Comparison of ENCODE assay signal across 1 cellular context in the genomic region with DNA sequence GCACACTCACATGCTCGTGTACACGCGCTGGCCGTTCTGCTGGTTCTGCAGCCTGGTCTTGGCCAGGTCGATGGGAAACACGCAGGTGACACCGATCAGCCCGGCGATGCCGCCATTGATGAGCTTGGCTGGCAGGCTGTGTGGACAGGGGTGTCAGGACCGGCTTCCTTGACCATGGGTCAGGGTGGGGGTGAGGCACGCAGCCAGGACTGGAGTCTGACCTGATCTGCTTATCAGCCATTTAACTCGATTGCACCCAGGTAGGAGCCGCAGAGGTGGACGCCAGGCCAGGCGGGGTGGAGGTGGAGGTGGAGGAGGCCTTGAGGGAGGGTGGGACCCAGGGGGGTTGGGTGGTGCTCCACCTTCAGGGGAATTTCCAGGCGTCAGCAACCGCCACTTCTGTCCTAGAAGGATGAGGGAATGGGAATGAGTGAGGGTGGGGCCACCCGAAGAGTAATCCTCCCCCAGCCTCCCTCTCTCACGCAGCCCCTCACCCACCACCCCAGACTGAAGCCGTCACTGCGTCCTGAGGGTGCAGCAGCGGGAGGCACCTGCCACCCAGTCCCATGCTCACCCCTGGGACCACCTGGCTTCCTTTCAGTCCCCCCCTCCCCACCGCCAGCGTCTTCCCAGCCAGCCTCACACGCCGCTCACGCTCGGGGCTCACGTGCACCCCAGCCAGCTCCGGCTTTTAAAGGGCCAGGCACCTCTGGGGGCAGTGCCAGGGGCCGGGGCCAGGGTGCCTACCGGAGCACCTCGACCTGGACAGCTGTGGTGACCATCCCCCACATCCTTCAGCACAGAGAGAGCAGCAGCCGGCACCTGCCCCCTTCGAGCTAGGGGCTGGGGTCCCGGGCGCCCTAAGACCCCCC.
A peak's percentile ranks its signal among the peaks of the same experiment; 100 is the strongest.
TF ChIP-seq lines count a peak whose summit lies in the region.

No MANE protein-coding gene starts in this region.

TF ChIP-seq in GM12878, 131 proteins besides CTCF, POLR2A, EP300 and RAD21 (continued from another document):
- TF ChIP-seq IKZF1 (conservative IDR thresholded peaks at IDR 0.05) (0 out of 2 replicates have a peak, but pooled peaks have one; percentile 6), RFX5 (IDR thresholded peaks at IDR 0.05; ENCODE audit: low read depth, low read length) (no peak), BHLHE40 (IDR thresholded peaks at IDR 0.05; ENCODE audit: borderline replicate concordance in 1 of 2, low read depth in 2 of 2, low read length in 1 of 2) (peak; percentile 89 to 95), NBN (IDR thresholded peaks at IDR 0.05) (no peak), ZNF274 (IDR thresholded peaks at IDR 0.05; ENCODE audit: insufficient read depth, insufficient read length) (no peak), YY1 (IDR thresholded peaks at IDR 0.05; ENCODE audit: low read depth, low read length) (no peak), PAX5 (IDR thresholded peaks at IDR 0.05; ENCODE audit: borderline replicate concordance, low read depth, low read length) (no peak), IKZF2 (IDR thresholded peaks at IDR 0.05) (no peak), ZNF207 (IDR thresholded peaks at IDR 0.05; ENCODE audit: borderline replicate concordance) (no peak), SPI1 (IDR thresholded peaks at IDR 0.05; ENCODE audit: borderline replicate concordance, insufficient read depth, low read depth, low read length) (no peak), EED (IDR thresholded peaks at IDR 0.05; ENCODE audit: low read depth) (no peak), ZBTB11 (CRISPR knock-in tag; IDR thresholded peaks at IDR 0.05) (no peak)
- TF ChIP-seq, protein P1, sequence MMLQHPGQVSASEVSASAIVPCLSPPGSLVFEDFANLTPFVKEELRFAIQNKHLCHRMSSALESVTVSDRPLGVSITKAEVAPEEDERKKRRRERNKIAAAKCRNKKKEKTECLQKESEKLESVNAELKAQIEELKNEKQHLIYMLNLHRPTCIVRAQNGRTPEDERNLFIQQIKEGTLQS (IDR thresholded peaks at IDR 0.05; ENCODE audit: borderline replicate concordance, extremely low read depth, low read depth, low read length), result no peak
- TF ChIP-seq, protein P2, sequence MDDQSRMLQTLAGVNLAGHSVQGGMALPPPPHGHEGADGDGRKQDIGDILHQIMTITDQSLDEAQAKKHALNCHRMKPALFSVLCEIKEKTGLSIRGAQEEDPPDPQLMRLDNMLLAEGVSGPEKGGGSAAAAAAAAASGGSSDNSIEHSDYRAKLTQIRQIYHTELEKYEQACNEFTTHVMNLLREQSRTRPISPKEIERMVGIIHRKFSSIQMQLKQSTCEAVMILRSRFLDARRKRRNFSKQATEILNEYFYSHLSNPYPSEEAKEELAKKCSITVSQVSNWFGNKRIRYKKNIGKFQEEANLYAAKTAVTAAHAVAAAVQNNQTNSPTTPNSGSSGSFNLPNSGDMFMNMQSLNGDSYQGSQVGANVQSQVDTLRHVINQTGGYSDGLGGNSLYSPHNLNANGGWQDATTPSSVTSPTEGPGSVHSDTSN (IDR thresholded peaks at IDR 0.05; ENCODE audit: insufficient replicate concordance, low read depth, low read length), result no peak
